Comparison of ENCODE assay signal across 9 cellular contexts in genomic region chr16:31354394-31355291, GRCh38. TPM values are rescaled to one million over a fixed set of nuclear protein-coding genes. Genes with fewer than 3 reads are reported as not detected.
DNase-seq lines count a peak whose midpoint lies in the region; ATAC-seq and TF ChIP-seq lines count a peak whose summit lies in the region.
"Had no signal": no experiment of that assay in that cellular context is flagged by ENCODE, and none has a peak within 500 bp of the region (broad histone marks: within the 10 kb centered on the region; RNA-seq: fewer than 3 reads in every experiment).

Gene ITGAX (plus strand): TSS chr16:31355176. CDS start chr16:31355255, 79 bp downstream.

- peaks cover 9% of the 10 kb centered on the region for H3K36me3 Mint-ChIP-seq in activated CD8-positive, alpha-beta memory T cell treated with anti-CD3 and anti-CD28 coated beads, Interleukin-2, amount 10 ng/mL, durations not matched to agents 7 days and 5 days

- H3K4me1 ChIP-seq in spleen (peaks cover 8 to 89% (median 69%) of the 10 kb centered on the region in 6 donors), esophagus squamous epithelium (peaks cover 0 to 8% (median 0%) of the 10 kb centered on the region in 3 donors)

- no peaks in the 10 kb centered on the region for H3K9me3 ChIP-seq in spleen
- no peaks in the 10 kb centered on the region for H3K9me3 ChIP-seq in esophagus squamous epithelium

- H3K27me3 ChIP-seq in spleen (replicated peaks in 1 of 7) (no peaks in the 10 kb centered on the region), esophagus squamous epithelium (peaks cover 0 to 19% (median 0%) of the 10 kb centered on the region in 4 donors)

- TF ChIP-seq CTCF in spleen (IDR thresholded peaks at IDR 0.05 in 8 of 11, conservative IDR thresholded peaks at IDR 0.05 in 3 of 11) = no peak
- no peak for TF ChIP-seq CTCF in esophagus squamous epithelium (IDR thresholded peaks at IDR 0.05)

- CTCF ChIA-PET in activated CD8-positive, alpha-beta memory T cell treated with anti-CD3 and anti-CD28 coated beads, Interleukin-2, amount 10 ng/mL, durations not matched to agents 7 days and 5 days (lab: Charles Lee) = interaction anchor here (0.6 to 1.7 kb wide), 5 partner anchors 9 to 153 kb away, joined by 3 read pairs; no protein-coding TSS in a partner anchor

- H3K36me3 ChIP-seq in spleen (peaks cover 0 to 6% (median 0%) of the 10 kb centered on the region in 6 donors), esophagus squamous epithelium (no peaks in the 10 kb centered on the region)

- intact Hi-C loops in spleen (cut with DNase I; ENCODE audit: low total_unique reads) (no loop called here), esophagus squamous epithelium (cut with DNase I) (no loop called here)

- ATAC-seq in GM21526 (IDR thresholded peaks at IDR 0.05; ENCODE audit: low FRiP score, unreplicated experiment) = peak; percentile 57
- ATAC-seq in activated CD8-positive, alpha-beta memory T cell treated with anti-CD3 and anti-CD28 coated beads, Interleukin-2, amount 10 ng/mL, durations not matched to agents 7 days and 5 days = peak; percentile 83

- H3K9me3 Mint-ChIP-seq in activated CD8-positive, alpha-beta memory T cell treated with anti-CD3 and anti-CD28 coated beads, Interleukin-2, amount 10 ng/mL, durations not matched to agents 7 days and 5 days (ENCODE audit: low read depth) = no peaks in the 10 kb centered on the region
- H3K9me3 Mint-ChIP-seq: nephron had no signal

- H3K27me3 Mint-ChIP-seq in activated CD8-positive, alpha-beta memory T cell treated with anti-CD3 and anti-CD28 coated beads, Interleukin-2, amount 10 ng/mL, durations not matched to agents 7 days and 5 days = no peaks in the 10 kb centered on the region

- 10 to 19% (median 14%) methylated on average over 10 of the region's 10 CpGs for WGBS in spleen, 5 donors
- 16 to 58% methylated on average over 3 to 10 of the region's 10 CpGs for WGBS in esophagus squamous epithelium, 2 donors

- DNase-seq in CMK (ENCODE audit: low read depth) = peak; percentile 49
- DNase-seq in KG1 (lab: John Stamatoyannopoulos, UW) = peak; percentile 44
- peak; percentile 94 for DNase-seq in activated CD8-positive, alpha-beta memory T cell treated with anti-CD3 and anti-CD28 coated beads, Interleukin-2, amount 10 ng/mL, durations not matched to agents 7 days and 5 days
- peak; percentile 1 for DNase-seq in glomerular endothelial cell (ENCODE audit: extremely low read depth, low read depth, low spot score)
- peak; percentile 94 for DNase-seq in spleen
- no peak for DNase-seq in NCI-H1436 (lab: John Stamatoyannopoulos, UW)
- DNase-seq in esophagus squamous epithelium (lab: John Stamatoyannopoulos, UW) = no peak

- peak within 1 kb of the TSS; percentile 93 for H3K27ac Mint-ChIP-seq in activated CD8-positive, alpha-beta memory T cell treated with anti-CD3 and anti-CD28 coated beads, Interleukin-2, amount 10 ng/mL, durations not matched to agents 7 days and 5 days
- H3K27ac Mint-ChIP-seq: nephron had no signal

- peak within 1 kb of the TSS in 7 of 8 donors; percentile 81 to 91 (median 89) for H3K27ac ChIP-seq in spleen
- peak within 1 kb of the TSS in 2 of 4 donors; percentile 14 to 21 for H3K27ac ChIP-seq in esophagus squamous epithelium

- peak within 1 kb of the TSS; percentile 45 for H3K4me3 Mint-ChIP-seq in activated CD8-positive, alpha-beta memory T cell treated with anti-CD3 and anti-CD28 coated beads, Interleukin-2, amount 10 ng/mL, durations not matched to agents 7 days and 5 days
- H3K4me3 Mint-ChIP-seq: nephron had no signal

- H3K4me1 Mint-ChIP-seq in activated CD8-positive, alpha-beta memory T cell treated with anti-CD3 and anti-CD28 coated beads, Interleukin-2, amount 10 ng/mL, durations not matched to agents 7 days and 5 days = peaks cover 73% of the 10 kb centered on the region

- TF ChIP-seq POLR2A in spleen (IDR thresholded peaks at IDR 0.05) (peak in 2 of 3 donors; percentile 7 to 88), esophagus squamous epithelium (IDR thresholded peaks at IDR 0.05) (peak in 1 of 4 donors; percentile 32)

- peak within 1 kb of the TSS in 6 of 8 donors; percentile 19 to 65 (median 30) for H3K4me3 ChIP-seq in spleen
- no peak within 1 kb of the TSS for H3K4me3 ChIP-seq in esophagus squamous epithelium

RNA-seq across cellular contexts. Expression of gene ITGAX, which starts in this region (rescaled TPM):
- 10 to 100 TPM; 56.8 to 62.0 TPM for total RNA-seq in activated CD8-positive, alpha-beta memory T cell treated with anti-CD3 and anti-CD28 coated beads, Interleukin-2, amount 10 ng/mL, durations not matched to agents 7 days and 5 days
- total RNA-seq in glomerular endothelial cell (0.23 and 0.63 TPM in 2 replicates), spleen (100 to 1,000 TPM in 5 of 7 donors, 10 to 100 TPM in 2; 52.1 to 330 (median 161) TPM), esophagus squamous epithelium (1 to 10 TPM in 2 of 4 donors, under 1 TPM in 2; 0.82 to 4.5 (median 1.8) TPM)
- polyA plus RNA-seq in spleen = 10 to 100 TPM in 2 of 3 donors, 1 to 10 TPM in 1; 8.9 to 45.5 (median 30.5) TPM

Comparison
In these comparisons a context has a peak if more than half of its experiments do, and no peak if none do; other contexts are left out.
1. RNA of gene ITGAX (total RNA-seq): 52.1 to 330 TPM in spleen and 56.8 to 62.0 TPM in activated CD8-positive, alpha-beta memory T cell treated with anti-CD3 and anti-CD28 coated beads, Interleukin-2, amount 10 ng/mL, durations not matched to agents 7 days and 5 days; 0.82 to 4.5 TPM in esophagus squamous epithelium and 0.23 to 0.63 TPM in glomerular endothelial cell; every median in the first group is over 4 times any median in the second.
2. Peak in DNase-seq in glomerular endothelial cell; RNA of the gene not detected or under 1 TPM.
3. DNase-seq: peak in CMK (single experiment), KG1 (single experiment), activated CD8-positive, alpha-beta memory T cell treated with anti-CD3 and anti-CD28 coated beads, Interleukin-2, amount 10 ng/mL, durations not matched to agents 7 days and 5 days (single experiment) and spleen (single experiment); none in NCI-H1436 (single experiment) and esophagus squamous epithelium (single experiment).
4. H3K4me3 ChIP-seq: peak in spleen (6 of 8); none in esophagus squamous epithelium (0 of 4).